Comparison of ENCODE assay signal across 1 cellular context in genomic region chr6:109051301-109051700, GRCh38.
TF ChIP-seq lines count a peak whose summit lies in the region.

No MANE protein-coding gene starts in this region.

TF ChIP-seq in HCT116, 20 proteins besides CTCF, POLR2A, EP300 and RAD21:
- TF ChIP-seq TCF7L2 (IDR thresholded peaks at IDR 0.05; ENCODE audit: borderline replicate concordance, extremely low read depth, insufficient read depth, insufficient read length): no peak
TF ChIP-seq in HCT116: peak in this region for 0.
